ENCODE assay signal across 1 cellular context in the genomic region with DNA sequence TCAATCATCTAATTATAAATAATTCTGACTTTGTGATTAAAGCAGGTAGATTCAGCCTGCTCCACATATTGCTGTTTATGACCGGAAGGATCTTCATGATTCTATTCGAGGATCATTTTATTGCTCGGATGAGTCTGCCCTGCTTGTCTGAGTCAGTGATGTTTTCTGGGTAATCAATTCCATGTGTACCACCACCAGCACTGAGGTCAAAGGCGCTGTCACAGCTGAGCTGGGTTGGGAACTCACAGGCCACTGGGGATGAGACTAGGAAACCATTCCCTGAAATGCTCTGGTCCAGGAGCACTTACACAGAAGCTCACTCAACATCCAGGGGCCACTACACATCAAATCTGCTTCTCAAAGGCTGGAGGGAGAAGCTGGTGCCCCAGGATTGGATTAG.
TF ChIP-seq lines count a peak whose summit lies in the region.

No MANE protein-coding gene starts in this region.

TF ChIP-seq in GM23338, 12 proteins besides CTCF, POLR2A, EP300 and RAD21 (continued from another document):
- TF ChIP-seq EZH2 (IDR thresholded peaks at IDR 0.05; ENCODE audit: low read depth, unreplicated experiment): no peak
- TF ChIP-seq, protein P1, sequence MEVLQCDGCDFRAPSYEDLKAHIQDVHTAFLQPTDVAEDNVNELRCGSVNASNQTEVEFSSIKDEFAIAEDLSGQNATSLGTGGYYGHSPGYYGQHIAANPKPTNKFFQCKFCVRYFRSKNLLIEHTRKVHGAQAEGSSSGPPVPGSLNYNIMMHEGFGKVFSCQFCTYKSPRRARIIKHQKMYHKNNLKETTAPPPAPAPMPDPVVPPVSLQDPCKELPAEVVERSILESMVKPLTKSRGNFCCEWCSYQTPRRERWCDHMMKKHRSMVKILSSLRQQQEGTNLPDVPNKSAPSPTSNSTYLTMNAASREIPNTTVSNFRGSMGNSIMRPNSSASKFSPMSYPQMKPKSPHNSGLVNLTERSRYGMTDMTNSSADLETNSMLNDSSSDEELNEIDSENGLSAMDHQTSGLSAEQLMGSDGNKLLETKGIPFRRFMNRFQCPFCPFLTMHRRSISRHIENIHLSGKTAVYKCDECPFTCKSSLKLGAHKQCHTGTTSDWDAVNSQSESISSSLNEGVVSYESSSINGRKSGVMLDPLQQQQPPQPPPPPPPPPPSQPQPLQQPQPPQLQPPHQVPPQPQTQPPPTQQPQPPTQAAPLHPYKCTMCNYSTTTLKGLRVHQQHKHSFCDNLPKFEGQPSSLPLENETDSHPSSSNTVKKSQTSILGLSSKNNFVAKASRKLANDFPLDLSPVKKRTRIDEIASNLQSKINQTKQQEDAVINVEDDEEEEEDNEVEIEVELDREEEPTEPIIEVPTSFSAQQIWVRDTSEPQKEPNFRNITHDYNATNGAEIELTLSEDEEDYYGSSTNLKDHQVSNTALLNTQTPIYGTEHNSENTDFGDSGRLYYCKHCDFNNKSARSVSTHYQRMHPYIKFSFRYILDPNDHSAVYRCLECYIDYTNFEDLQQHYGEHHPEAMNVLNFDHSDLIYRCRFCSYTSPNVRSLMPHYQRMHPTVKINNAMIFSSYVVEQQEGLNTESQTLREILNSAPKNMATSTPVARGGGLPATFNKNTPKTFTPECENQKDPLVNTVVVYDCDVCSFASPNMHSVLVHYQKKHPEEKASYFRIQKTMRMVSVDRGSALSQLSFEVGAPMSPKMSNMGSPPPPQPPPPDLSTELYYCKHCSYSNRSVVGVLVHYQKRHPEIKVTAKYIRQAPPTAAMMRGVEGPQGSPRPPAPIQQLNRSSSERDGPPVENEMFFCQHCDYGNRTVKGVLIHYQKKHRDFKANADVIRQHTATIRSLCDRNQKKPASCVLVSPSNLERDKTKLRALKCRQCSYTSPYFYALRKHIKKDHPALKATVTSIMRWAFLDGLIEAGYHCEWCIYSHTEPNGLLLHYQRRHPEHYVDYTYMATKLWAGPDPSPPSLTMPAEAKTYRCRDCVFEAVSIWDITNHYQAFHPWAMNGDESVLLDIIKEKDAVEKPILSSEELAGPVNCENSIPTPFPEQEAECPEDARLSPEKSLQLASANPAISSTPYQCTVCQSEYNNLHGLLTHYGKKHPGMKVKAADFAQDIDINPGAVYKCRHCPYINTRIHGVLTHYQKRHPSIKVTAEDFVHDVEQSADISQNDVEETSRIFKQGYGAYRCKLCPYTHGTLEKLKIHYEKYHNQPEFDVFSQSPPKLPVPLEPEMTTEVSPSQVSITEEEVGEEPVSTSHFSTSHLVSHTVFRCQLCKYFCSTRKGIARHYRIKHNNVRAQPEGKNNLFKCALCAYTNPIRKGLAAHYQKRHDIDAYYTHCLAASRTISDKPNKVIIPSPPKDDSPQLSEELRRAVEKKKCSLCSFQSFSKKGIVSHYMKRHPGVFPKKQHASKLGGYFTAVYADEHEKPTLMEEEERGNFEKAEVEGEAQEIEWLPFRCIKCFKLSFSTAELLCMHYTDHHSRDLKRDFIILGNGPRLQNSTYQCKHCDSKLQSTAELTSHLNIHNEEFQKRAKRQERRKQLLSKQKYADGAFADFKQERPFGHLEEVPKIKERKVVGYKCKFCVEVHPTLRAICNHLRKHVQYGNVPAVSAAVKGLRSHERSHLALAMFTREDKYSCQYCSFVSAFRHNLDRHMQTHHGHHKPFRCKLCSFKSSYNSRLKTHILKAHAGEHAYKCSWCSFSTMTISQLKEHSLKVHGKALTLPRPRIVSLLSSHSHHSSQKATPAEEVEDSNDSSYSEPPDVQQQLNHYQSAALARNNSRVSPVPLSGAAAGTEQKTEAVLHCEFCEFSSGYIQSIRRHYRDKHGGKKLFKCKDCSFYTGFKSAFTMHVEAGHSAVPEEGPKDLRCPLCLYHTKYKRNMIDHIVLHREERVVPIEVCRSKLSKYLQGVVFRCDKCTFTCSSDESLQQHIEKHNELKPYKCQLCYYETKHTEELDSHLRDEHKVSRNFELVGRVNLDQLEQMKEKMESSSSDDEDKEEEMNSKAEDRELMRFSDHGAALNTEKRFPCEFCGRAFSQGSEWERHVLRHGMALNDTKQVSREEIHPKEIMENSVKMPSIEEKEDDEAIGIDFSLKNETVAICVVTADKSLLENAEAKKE (CRISPR knock-in tag; IDR thresholded peaks at IDR 0.05): no peak
